ENCODE assay signal across 8 cellular contexts in the genomic region with DNA sequence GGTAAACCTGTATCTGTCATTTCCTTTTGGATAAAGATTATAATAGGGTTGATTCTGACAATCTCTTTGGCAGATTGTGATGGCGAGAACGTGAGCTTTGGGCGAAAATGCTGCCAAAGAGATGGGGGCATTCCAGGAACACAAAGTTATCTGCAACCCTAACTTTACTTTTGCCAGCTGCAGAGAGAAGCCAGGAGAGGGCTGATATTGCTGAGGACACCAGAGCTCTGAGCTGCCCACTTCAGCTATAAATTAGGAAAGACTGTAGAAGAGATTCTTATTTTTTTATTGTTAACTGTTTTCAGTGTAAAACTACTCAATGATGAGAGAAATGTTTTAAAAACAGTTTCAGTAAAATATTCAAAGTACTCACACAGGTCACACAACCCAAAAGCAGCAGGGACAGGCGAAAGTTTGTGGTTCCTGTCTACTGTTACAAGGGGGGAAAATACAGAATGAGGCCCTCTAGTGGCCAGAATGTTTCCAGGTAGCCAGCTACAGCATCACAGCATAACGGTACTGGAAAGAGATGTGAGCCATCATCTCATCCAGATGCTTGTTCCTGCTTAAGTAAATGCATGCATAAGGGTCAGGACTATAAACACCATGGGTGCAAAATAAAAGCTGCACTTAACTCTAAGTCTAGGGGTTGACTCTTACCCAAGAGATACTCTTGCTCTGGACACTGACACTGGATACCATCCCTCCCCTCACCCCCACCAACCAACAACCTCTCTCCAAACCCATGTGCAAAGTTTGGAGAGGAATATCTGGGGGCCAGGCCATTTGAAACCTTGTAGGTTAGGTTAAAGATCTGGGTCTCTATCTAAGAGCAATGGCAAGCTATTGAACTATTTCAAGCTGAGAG.
A peak's percentile ranks its signal among the peaks of the same experiment; 100 is the strongest.
DNase-seq lines count a peak whose midpoint lies in the region; ATAC-seq and TF ChIP-seq lines count a peak whose summit lies in the region.

No MANE protein-coding gene starts in this region.

- H3K27ac ChIP-seq in PC-3 (ENCODE audit: low read length) (no peak overlapping the region), spleen (no peak overlapping the region)

- BruUV-seq in PC-3 (replicated peaks; lab: Mats Ljungman, UMichigan): no TSS peak

- CTCF ChIA-PET in PC-3 (lab: Charles Lee): no interaction called here

- WGBS in spleen, 5 donors: 58 to 64% (median 64%) methylated on average over 5 of the region's 5 CpGs

- TF ChIP-seq CTCF in PC-3 (conservative IDR thresholded peaks at IDR 0.05; ENCODE audit: low read depth, low read length) (peak; percentile 77), fibroblast of mammary gland (conservative IDR thresholded peaks at IDR 0.05; ENCODE audit: control insufficient read depth, insufficient read depth, low read depth, low read length) (peak; percentile 71), spleen (IDR thresholded peaks at IDR 0.05 in 8 of 11, conservative IDR thresholded peaks at IDR 0.05 in 3 of 11) (peak in 8 of 11 experiments; percentile 4 to 60 (median 48))

- H2AFZ ChIP-seq in PC-3 (ENCODE audit: low read length): no peak overlapping the region

- no peak for TF ChIP-seq POLR2A in spleen (IDR thresholded peaks at IDR 0.05)

- no peaks in the 10 kb centered on the region for H3K9me2 ChIP-seq in PC-3 (replicated peaks; ENCODE audit: low read length)

- H3K36me3 ChIP-seq in PC-3 (ENCODE audit: low read depth, low read length) (no peaks in the 10 kb centered on the region; the same call in 1 of the 2 replicates), spleen (no peaks in the 10 kb centered on the region)

- no peak overlapping the region for H3K4me3 ChIP-seq in PC-3 (ENCODE audit: low read length)
- H3K4me3 ChIP-seq in fibroblast of mammary gland (ENCODE audit: control insufficient read depth, low read depth, low read length): no peak overlapping the region
- H3K4me3 ChIP-seq in spleen: no peak overlapping the region

- no peaks in the 10 kb centered on the region for H3K27me3 ChIP-seq in PC-3 (ENCODE audit: low read length)
- H3K27me3 ChIP-seq in spleen (replicated peaks in 1 of 7): no peaks in the 10 kb centered on the region

- peak; percentile 62 for DNase-seq in NCI-H82 (lab: John Stamatoyannopoulos, UW)
- no peak for DNase-seq in NCI-H82 treated with DMSO at 0.1 percent for 48 hours (lab: John Stamatoyannopoulos, UW; ENCODE audit: unreplicated experiment)
- DNase-seq in PC-3: peak; percentile 36
- DNase-seq in fibroblast of mammary gland (ENCODE audit: low read depth): peak; percentile 43
- no peak for DNase-seq in spleen
- no peak for DNase-seq in glomerular visceral epithelial cell (ENCODE audit: extremely low spot score)

- no peak overlapping the region for H3K9ac ChIP-seq in PC-3 (ENCODE audit: low read length)

- POLR2A ChIA-PET in PC-3 (lab: Charles Lee; ENCODE audit: unreplicated experiment): no interaction called here

- H3K4me2 ChIP-seq in PC-3 (ENCODE audit: low read length): no peak overlapping the region

- ATAC-seq in GM19351 (IDR thresholded peaks at IDR 0.05; ENCODE audit: unreplicated experiment) (peak; percentile 97), HG03196 (IDR thresholded peaks at IDR 0.05; ENCODE audit: unreplicated experiment) (peak; percentile 73), PC-3 (peak; percentile 31; the same call in 1 of the 2 replicates)

- H3K79me2 ChIP-seq in PC-3 (ENCODE audit: low read length): no peaks in the 10 kb centered on the region

- H3K9me3 ChIP-seq in PC-3 (ENCODE audit: low read length): no peaks in the 10 kb centered on the region
- peaks cover 0 to 22% (median 13%) of the 10 kb centered on the region in 8 donors for H3K9me3 ChIP-seq in spleen

- H3F3A ChIP-seq in PC-3 (ENCODE audit: low read length, unreplicated experiment): no peaks in the 10 kb centered on the region

- H3K4me1 ChIP-seq in PC-3 (ENCODE audit: insufficient read depth, low read length) (no peaks in the 10 kb centered on the region), spleen (no peaks in the 10 kb centered on the region)

- intact Hi-C loops in PC-3 (cut with micrococcal nuclease): no loop called here
- intact Hi-C loops in spleen (cut with DNase I; ENCODE audit: low total_unique reads): no loop called here

- no peaks in the 10 kb centered on the region for H4K20me1 ChIP-seq in PC-3 (ENCODE audit: low read length)

Comparison
In these comparisons a context has a peak if more than half of its experiments do, and no peak if none do; other contexts are left out.
1. DNase-seq: peak in NCI-H82 (single experiment), PC-3 (single experiment) and fibroblast of mammary gland (single experiment); none in NCI-H82 treated with DMSO at 0.1 percent for 48 hours (single experiment), spleen (single experiment) and glomerular visceral epithelial cell (single experiment).
2. ATAC-seq: peak in every context shown above with its lines; median percentile 97 in GM19351; 73 in HG03196; 31 in PC-3.
3. Peak in every context shown above with its lines, with median percentiles within 50 percentile points of each other: CTCF ChIP-seq.